31 cellular contexts compared by ENCODE assay signal in the genomic region with DNA sequence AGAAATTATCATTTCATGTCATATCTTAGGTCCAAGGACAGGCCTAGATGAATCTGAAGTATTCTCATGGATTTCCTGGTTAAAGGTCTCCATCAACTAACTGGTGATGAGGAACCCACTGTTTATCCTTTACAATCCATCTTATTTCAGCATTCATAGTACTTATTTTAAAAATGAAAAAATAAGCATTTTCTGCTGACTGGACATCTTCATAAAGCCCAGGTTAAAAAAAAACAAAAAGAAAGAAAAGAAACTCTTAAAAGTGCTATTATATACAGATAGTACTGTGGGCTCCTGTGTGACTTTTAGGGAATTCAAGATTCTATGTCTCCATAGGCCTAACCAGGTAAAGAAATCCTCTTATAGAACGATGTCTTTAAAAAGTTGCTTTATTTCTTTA. TPM values are rescaled to one million over a fixed set of nuclear protein-coding genes. Genes with fewer than 3 reads are reported as not detected.
DNase-seq lines count a peak whose midpoint lies in the region; ATAC-seq, FAIRE-seq and TF ChIP-seq lines count a peak whose summit lies in the region.
"Had no signal": no experiment of that assay in that cellular context is flagged by ENCODE, and none has a peak within 500 bp of the region (broad histone marks: within the 10 kb centered on the region; RNA-seq: fewer than 3 reads in every experiment).

No MANE protein-coding gene starts in this region.

- CTCF ChIA-PET in A549 (lab: Yijun Ruan, JAX) (no interaction called here), A673 (lab: Charles Lee) (interaction anchor here (0.6 kb wide), 1 partner anchor 371 kb away, joined by 3 read pairs; no protein-coding TSS in a partner anchor), K562 (lab: Yijun Ruan, JAX; ENCODE audit: low intra/inter-chr PET ratio) (no interaction called here)

- WGBS in A549 (ENCODE audit: missing lambda C conversion rate), result 55% methylated on average over 1 of the region's 1 CpG
- WGBS in K562 (ENCODE audit: insufficient coverage, low coverage, missing lambda C conversion rate), result 0% methylated on average over 1 of the region's 1 CpG
- WGBS in adrenal gland, 4 donors, result 81 to 92% (median 90%) methylated on average over 1 of the region's 1 CpG
- 96% methylated on average over 1 of the region's 1 CpG for WGBS in aorta, 2 donors

- H3K9ac ChIP-seq in Loucy (ENCODE audit: low read depth, low read length, poor library complexity, severe bottlenecking) (no peak overlapping the region), K562 (ENCODE audit: insufficient read depth in 1 of 2, low read depth in 2 of 2, low read length in 2 of 2) (no peak overlapping the region)
- H3K9ac ChIP-seq: BLaER1 had no signal

- no peaks in the 10 kb centered on the region for H3K4me1 ChIP-seq in A549
- H3K4me1 ChIP-seq in A673 (ENCODE audit: insufficient read depth, low read length, poor library complexity, severe bottlenecking), result peaks cover 80% of the 10 kb centered on the region
- peaks cover 41% of the 10 kb centered on the region for H3K4me1 ChIP-seq in Loucy (ENCODE audit: insufficient read depth, low read length, poor library complexity, severe bottlenecking)
- H3K4me1 ChIP-seq in K562 (replicated peaks in 1 of 2; ENCODE audit: control insufficient read depth in 2 of 2, insufficient read depth in 2 of 2, low read length in 2 of 2), result no peaks in the 10 kb centered on the region
- peaks cover 0 to under 1% of the 10 kb centered on the region in 2 donors for H3K4me1 ChIP-seq in adrenal gland (replicated peaks in 1 of 2)
- no peaks in the 10 kb centered on the region for H3K4me1 ChIP-seq in aorta (ENCODE audit: control insufficient read depth in 1 of 2, insufficient read depth in 2 of 2, low read length in 2 of 2)
- H3K4me1 ChIP-seq: BLaER1 had no signal

- no peak for TF ChIP-seq EP300 in A549 (IDR thresholded peaks at IDR 0.05)
- no peak for TF ChIP-seq EP300 in K562 (IDR thresholded peaks at IDR 0.05; ENCODE audit: low read length)

- H3F3A ChIP-seq in Loucy (ENCODE audit: low read depth), result peaks cover 4% of the 10 kb centered on the region; the same call in 1 of the 2 replicates

- ATAC-seq in A549 (no peak), K562 (no peak), aorta (ENCODE audit: low FRiP score) (no peak), GM18502 (IDR thresholded peaks at IDR 0.05; ENCODE audit: poor library complexity, unreplicated experiment) (no peak), left cardiac atrium (no peak)
- ATAC-seq: GM12878 had no signal

- no peaks in the 10 kb centered on the region for H3K9me1 ChIP-seq in K562 (ENCODE audit: control insufficient read depth, insufficient read depth, low read length)

- in situ Hi-C loops in K562 (cut with MboI), result no loop called here

- TF ChIP-seq RAD21 in A549 (conservative IDR thresholded peaks at IDR 0.05 in 1 of 2, IDR thresholded peaks at IDR 0.05 in 1 of 2) (no peak), K562 (CRISPR knock-in tag; conservative IDR thresholded peaks at IDR 0.05 in 1 of 2, IDR thresholded peaks at IDR 0.05 in 1 of 2) (no peak)

- POLR2A ChIA-PET in A549 (lab: Yijun Ruan, JAX), result no interaction called here
- POLR2A ChIA-PET in A673 (lab: Charles Lee; ENCODE audit: low non-redundant PET), result no interaction called here
- POLR2A ChIA-PET in K562 (lab: Yijun Ruan, JAX), result no interaction called here

- H3K4me2 ChIP-seq in A549 (no peak overlapping the region), Loucy (ENCODE audit: low read depth, low read length, poor library complexity, severe bottlenecking) (peak overlapping the region; percentile 47), K562 (ENCODE audit: insufficient read depth, low read length) (no peak overlapping the region)
- H3K4me2 ChIP-seq: BLaER1 had no signal

- TF ChIP-seq POLR2A in A549 (IDR thresholded peaks at IDR 0.05; ENCODE audit: low read length) (no peak), K562 (conservative IDR thresholded peaks at IDR 0.05) (no peak), adrenal gland (IDR thresholded peaks at IDR 0.05) (no peak)

- H2AFZ ChIP-seq in Loucy (ENCODE audit: low read length), result peak overlapping the region; percentile 71
- no peak overlapping the region for H2AFZ ChIP-seq in K562 (ENCODE audit: low read depth, low read length)

- no peaks in the 10 kb centered on the region for H3K9me3 ChIP-seq in A549
- no peaks in the 10 kb centered on the region for H3K9me3 ChIP-seq in A673 (ENCODE audit: low read depth, low read length, poor library complexity, severe bottlenecking)
- no peaks in the 10 kb centered on the region for H3K9me3 ChIP-seq in Loucy (ENCODE audit: insufficient read depth, low read depth, low read length)
- no peaks in the 10 kb centered on the region for H3K9me3 ChIP-seq in K562 (replicated peaks; ENCODE audit: control insufficient read depth, insufficient read depth, low read depth, low read length)
- H3K9me3 ChIP-seq in adrenal gland (replicated peaks in 1 of 3), result no peaks in the 10 kb centered on the region
- H3K9me3 ChIP-seq in aorta (ENCODE audit: control insufficient read depth, low read length), result no peaks in the 10 kb centered on the region
- H3K9me3 ChIP-seq: BE2C had no signal

- H3K79me2 ChIP-seq in Loucy (ENCODE audit: insufficient read depth, low read length) (no peaks in the 10 kb centered on the region), K562 (ENCODE audit: control insufficient read depth, insufficient read depth, low read length) (no peaks in the 10 kb centered on the region)

- H3K36me3 ChIP-seq in A673 (ENCODE audit: insufficient read depth, low read length, poor library complexity, severe bottlenecking), result no peaks in the 10 kb centered on the region
- no peaks in the 10 kb centered on the region for H3K36me3 ChIP-seq in Loucy (ENCODE audit: insufficient read depth, low read length)
- no peaks in the 10 kb centered on the region for H3K36me3 ChIP-seq in K562 (ENCODE audit: control insufficient read depth, insufficient read depth, low read length)
- H3K36me3 ChIP-seq in adrenal gland (replicated peaks in 1 of 2), result no peaks in the 10 kb centered on the region
- H3K36me3 ChIP-seq in aorta (ENCODE audit: control insufficient read depth in 1 of 2, insufficient read depth in 2 of 2, low read length in 1 of 2), result no peaks in the 10 kb centered on the region
- H3K36me3 ChIP-seq: BE2C, BLaER1 had no signal

- TF ChIP-seq CTCF in A549 (IDR thresholded peaks at IDR 0.05) (no peak), A673 (conservative IDR thresholded peaks at IDR 0.05; ENCODE audit: low read depth, low read length) (no peak), Loucy (conservative IDR thresholded peaks at IDR 0.05; ENCODE audit: low read length) (no peak), K562 (IDR thresholded peaks at IDR 0.05 in 2 of 3, conservative IDR thresholded peaks at IDR 0.05 in 1 of 3; ENCODE audit: insufficient read depth in 2 of 3, low read depth in 1 of 3, low read length in 3 of 3) (no peak), adrenal gland (IDR thresholded peaks at IDR 0.05) (no peak)

- no peaks in the 10 kb centered on the region for H4K20me1 ChIP-seq in Loucy (ENCODE audit: insufficient read depth, low read length, poor library complexity, severe bottlenecking)
- H4K20me1 ChIP-seq in K562 (replicated peaks; ENCODE audit: control insufficient read depth, insufficient read depth, low read length), result no peaks in the 10 kb centered on the region
- H4K20me1 ChIP-seq: BLaER1 had no signal

- FAIRE-seq in A549 (lab: Jason Lieb, UNC), result no peak
- FAIRE-seq in K562 (lab: Jason Lieb, UNC), result no peak
- FAIRE-seq: A204.1, GM12878, GM12892, GM19239 had no signal

- no peaks in the 10 kb centered on the region for H3K9me2 ChIP-seq in Loucy (replicated peaks; ENCODE audit: low read depth, low read length)

- BruUV-seq in A673 (replicated peaks; lab: Mats Ljungman, UMichigan), result TSS peak; percentile 85
- BruUV-seq in K562 (replicated peaks; lab: Mats Ljungman, UMichigan), result no TSS peak

- DNase-seq in A549 (ENCODE audit: low read depth in 1 of 2, low spot score in 1 of 2) (no peak), A673 (ENCODE audit: low spot score) (no peak), K562 (ENCODE audit: extremely low read depth in 1 of 4, low spot score in 3 of 4) (no peak), adrenal gland (no peak), aorta (no peak), left cardiac atrium (no peak)
- DNase-seq: 8988T; ACHN; BE2C; C1 segment of cervical spinal cord; CD4-positive, alpha-beta memory T cell; CD4-positive, CD25-positive, alpha-beta regulatory T cell; CD8-positive, alpha-beta memory T cell; COR-L47; DMS 273 treated with DMSO at 0.1 percent for 48 hours; DMS153; DMS53; DMS79; DND-41; EL; GDM1 had no signal

- H3K27me3 ChIP-seq in A673 (replicated peaks; ENCODE audit: insufficient read depth, low read depth, low read length, poor library complexity), result no peaks in the 10 kb centered on the region
- H3K27me3 ChIP-seq in Loucy (ENCODE audit: insufficient read depth, low read length, poor library complexity, severe bottlenecking), result no peaks in the 10 kb centered on the region
- no peaks in the 10 kb centered on the region for H3K27me3 ChIP-seq in K562 (ENCODE audit: control insufficient read depth in 2 of 2, insufficient read depth in 2 of 2, low read length in 2 of 2)
- peaks cover 21% of the 10 kb centered on the region for H3K27me3 ChIP-seq in adrenal gland
- no peaks in the 10 kb centered on the region for H3K27me3 ChIP-seq in aorta (ENCODE audit: control insufficient read depth in 1 of 2, insufficient read depth in 2 of 2, low read length in 1 of 2)

- intact Hi-C loops in A673 (cut with micrococcal nuclease; ENCODE audit: unreplicated experiment) (loop anchor here (5.0 to 10.0 kb wide), 4 partner anchors 127 to 1077 kb away; no protein-coding TSS in a partner anchor), K562 (cut with micrococcal nuclease) (no loop called here), adrenal gland (cut with DNase I) (no loop called here), aorta (cut with DNase I) (loop anchor here (10.0 kb wide), 3 partner anchors 147 to 367 kb away; no protein-coding TSS in a partner anchor), left cardiac atrium (cut with DNase I) (no loop called here)

- H3K27ac ChIP-seq in A549, result no peak overlapping the region
- H3K27ac ChIP-seq in A673 (ENCODE audit: low read depth, low read length, poor library complexity, severe bottlenecking), result peak overlapping the region; percentile 62
- H3K27ac ChIP-seq in K562 (ENCODE audit: extremely low read depth, low read depth, low read length), result no peak overlapping the region
- no peak overlapping the region for H3K27ac ChIP-seq in adrenal gland
- H3K27ac ChIP-seq in aorta (ENCODE audit: low read depth in 1 of 2, low read length in 2 of 2), result no peak overlapping the region
- H3K27ac ChIP-seq: BLaER1 had no signal

- no peak overlapping the region for H3K4me3 ChIP-seq in A549
- no peak overlapping the region for H3K4me3 ChIP-seq in A673 (ENCODE audit: low read depth, low read length, poor library complexity, severe bottlenecking)
- H3K4me3 ChIP-seq in Loucy (ENCODE audit: low read length, poor library complexity, severe bottlenecking), result no peak overlapping the region
- no peak overlapping the region for H3K4me3 ChIP-seq in K562
- H3K4me3 ChIP-seq in adrenal gland, result no peak overlapping the region
- H3K4me3 ChIP-seq in aorta (ENCODE audit: low read length in 2 of 2), result no peak overlapping the region
- H3K4me3 ChIP-seq: BLaER1, GM12878 had no signal

RNA-seq across cellular contexts. Expression of a gene that starts 7.1 kb away (rescaled TPM):
- polyA plus RNA-seq in A549 (2011; rRNA removed) (not detected in 2 replicates), A549 (2017; fragmentation: RNase III; extraction: RNeasy Plus Mini Kit Qiagen cat#74134 plus additional on column Dnase treatment) (not detected in 3 replicates), K562 (2011; rRNA removed) (not detected in 2 replicates), K562 (2014; fragmentation: Illumina TruSeq; extraction: Trizol) (not detected in 2 replicates), K562 (2014; fragmentation: Nextera tagmentation; extraction: Ambion mirVana) (not detected), K562 (2014; rRNA removed) (not detected in 2 replicates), adrenal gland (1 to 10 TPM in 1 of 3 donors, under 1 TPM in 2; 0.17 to 1.1 (median 0.80) TPM), aorta (1 to 10 TPM; 1.3 to 1.5 TPM)
- polyA plus RNA-seq in A549 (2012; cell fraction: cytosol; rRNA removed), result not detected in 2 replicates
- not detected in 2 replicates for polyA plus RNA-seq in A549 (2012; cell fraction: nucleus; rRNA removed)
- polyA minus RNA-seq in A549 (2011; rRNA and poly(A)+ RNA removed), result not detected in 2 replicates
- total RNA-seq in A673 (2021) (37.5 and 40.6 TPM in 2 replicates), K562 (2014; rRNA removed) (not detected in 2 replicates), K562 (2014; rRNA removed; fragmentation: Illumina TruSeq; extraction: Trizol) (not detected in 2 replicates), K562 (2015; rRNA removed; fragmentation: Illumina TruSeq; extraction: Trizol) (not detected in 2 replicates), K562 (2021) (not detected in 2 replicates), adrenal gland (1 to 10 TPM in 2 of 8 donors, under 1 TPM in 6; 0.06 to 2.9 (median 0.15) TPM), aorta (10 to 100 TPM; 28.6 to 42.0 TPM), left cardiac atrium (10 to 100 TPM; 17.9 to 20.6 TPM)
- total RNA-seq in K562 (2011; cell fraction: chromatin; rRNA removed; ENCODE audit: low replicate concordance), result not detected in 2 replicates
- not detected in 2 replicates for total RNA-seq in K562 (2011; cell fraction: nucleolus; rRNA removed)
- total RNA-seq in K562 (2011; cell fraction: nucleoplasm; rRNA removed), result not detected in 2 replicates
- polyA plus RNA-seq in K562 (2011; cell fraction: cytosol; rRNA removed), result not detected in 2 replicates
- polyA plus RNA-seq in K562 (2011; cell fraction: nucleus; rRNA removed), result not detected in 2 replicates
- polyA plus RNA-seq in K562 (2012), result not detected in 2 replicates
- not detected in 2 replicates for polyA minus RNA-seq in K562 (2011; rRNA and poly(A)+ RNA removed)
- not detected in 2 replicates for polyA minus RNA-seq in K562 (2011; cell fraction: cytosol; rRNA and poly(A)+ RNA removed)
- not detected in 2 replicates for polyA minus RNA-seq in K562 (2011; cell fraction: nucleus; rRNA and poly(A)+ RNA removed)
- total RNA-seq: CD4-positive, alpha-beta memory T cell; CD4-positive, CD25-positive, alpha-beta regulatory T cell; CD8-positive, alpha-beta memory T cell; G401 had no signal
- polyA plus RNA-seq: AG04450; CD14-positive monocyte; CD4-positive, alpha-beta memory T cell; CD4-positive, CD25-positive, alpha-beta regulatory T cell; CD8-positive, alpha-beta memory T cell had no signal

Comparison
In these comparisons a context has a peak if more than half of its experiments do, and no peak if none do; other contexts are left out.
1. intact Hi-C loops: an anchor here in A673 (5.0 to 10.0 kb wide) and aorta (10.0 kb wide); none called in K562, adrenal gland and left cardiac atrium.